Comparison of ENCODE assay signal across 17 cellular contexts in genomic region chr5:150512368-150512747, GRCh38. TPM values are rescaled to one million over a fixed set of nuclear protein-coding genes. Genes with fewer than 3 reads are reported as not detected.
A peak's percentile ranks its signal among the peaks of the same experiment; 100 is the strongest.
DNase-seq lines count a peak whose midpoint lies in the region; ATAC-seq, FAIRE-seq and TF ChIP-seq lines count a peak whose summit lies in the region.
"Had no signal": no experiment of that assay in that cellular context is flagged by ENCODE, and none has a peak within 500 bp of the region (broad histone marks: within the 10 kb centered on the region; RNA-seq: fewer than 3 reads in every experiment).

No MANE protein-coding gene starts in this region.

- no peaks in the 10 kb centered on the region for H3K36me3 Mint-ChIP-seq in WTC11
- no peaks in the 10 kb centered on the region for H3K36me3 Mint-ChIP-seq in activated T-helper 2 cell treated with anti-CD3 and anti-CD28 coated beads, Interferon-gamma antibody, Interleukin-2, Interleukin-4, amounts not matched to agents 10 μg/mL and 5 μg/mL and 100 μg/mL, durations not matched to agents 14 hours and 24 hours and 36 hours (ENCODE audit: low read depth)
- H3K36me3 Mint-ChIP-seq: naive thymus-derived CD4-positive, alpha-beta T cell had no signal

- H3K4me1 ChIP-seq in esophagus muscularis mucosa (peaks cover 87 to 99% (median 97%) of the 10 kb centered on the region in 4 donors), mucosa of rectum (ENCODE audit: control insufficient read depth in 2 of 2, insufficient read depth in 2 of 2, low read length in 2 of 2) (peaks cover 52 to 63% of the 10 kb centered on the region in 2 donors), thyroid gland (peaks cover 85 to 100% of the 10 kb centered on the region in 2 donors)

- no peak for TF ChIP-seq EP300 in esophagus muscularis mucosa (IDR thresholded peaks at IDR 0.05)

- no peak for TF ChIP-seq POLR2A in esophagus muscularis mucosa (IDR thresholded peaks at IDR 0.05; ENCODE audit: low read depth)
- no peak for TF ChIP-seq POLR2A in thyroid gland (IDR thresholded peaks at IDR 0.05)

- FAIRE-seq in RCC 7860 (lab: Jason Lieb, UNC): no peak
- FAIRE-seq: GM12891 had no signal

- H3K4me3 ChIP-seq in esophagus muscularis mucosa: no peak overlapping the region
- peak overlapping the region; percentile 9 to 30 for H3K4me3 ChIP-seq in mucosa of rectum (ENCODE audit: low read length in 2 of 2)
- no peak overlapping the region for H3K4me3 ChIP-seq in thyroid gland (replicated peaks in 1 of 3)
- H3K4me3 ChIP-seq: SK-N-MC had no signal

- POLR2A ChIA-PET in WTC11 (lab: Charles Lee): interaction anchor here (0.6 kb wide), 1 partner anchor 14 kb away, joined by 3 read pairs; no protein-coding TSS in a partner anchor

- no peaks in the 10 kb centered on the region for H3K27me3 Mint-ChIP-seq in WTC11 (ENCODE audit: low read depth)
- no peaks in the 10 kb centered on the region for H3K27me3 Mint-ChIP-seq in activated T-helper 2 cell treated with anti-CD3 and anti-CD28 coated beads, Interferon-gamma antibody, Interleukin-2, Interleukin-4, amounts not matched to agents 10 μg/mL and 5 μg/mL and 100 μg/mL, durations not matched to agents 14 hours and 24 hours and 36 hours (ENCODE audit: low read depth)
- H3K27me3 Mint-ChIP-seq: central memory CD8-positive, alpha-beta T cell; naive thymus-derived CD4-positive, alpha-beta T cell had no signal

- no peaks in the 10 kb centered on the region for H3K9me3 Mint-ChIP-seq in WTC11
- H3K9me3 Mint-ChIP-seq in activated T-helper 2 cell treated with anti-CD3 and anti-CD28 coated beads, Interferon-gamma antibody, Interleukin-2, Interleukin-4, amounts not matched to agents 10 μg/mL and 5 μg/mL and 100 μg/mL, durations not matched to agents 14 hours and 24 hours and 36 hours: no peaks in the 10 kb centered on the region
- H3K9me3 Mint-ChIP-seq: activated T-cell treated with anti-CD3 and anti-CD28 coated beads, Interleukin-2, amount 50 U/mL, for 72 hours; central memory CD8-positive, alpha-beta T cell; naive thymus-derived CD4-positive, alpha-beta T cell had no signal

- H3K27me3 ChIP-seq in esophagus muscularis mucosa (no peaks in the 10 kb centered on the region), mucosa of rectum (ENCODE audit: control insufficient read depth in 2 of 2, insufficient read depth in 2 of 2, low read length in 2 of 2) (no peaks in the 10 kb centered on the region), thyroid gland (no peaks in the 10 kb centered on the region)

- DNase-seq in WTC11 (ENCODE audit: low spot score) (no peak), esophagus muscularis mucosa (ENCODE audit: extremely low spot score) (no peak), thyroid gland (no peak), RCC 7860 (ENCODE audit: low spot score) (no peak)
- DNase-seq in activated T-helper 2 cell treated with anti-CD3 and anti-CD28 coated beads, Interferon-gamma antibody, Interleukin-2, Interleukin-4, amounts not matched to agents 10 μg/mL and 5 μg/mL and 100 μg/mL, durations not matched to agents 14 hours and 24 hours and 36 hours (ENCODE audit: low spot score): no peak
- DNase-seq: activated CD4-positive, CD25-positive, alpha-beta regulatory T cell; activated T-cell treated with anti-CD3 and anti-CD28 coated beads, Interleukin-2, amount 50 U/mL, for 72 hours; naive thymus-derived CD4-positive, alpha-beta T cell; NCI-H1092; NCI-H526; stimulated activated CD4-positive, alpha-beta T cell treated with anti-CD3 and anti-CD28 coated beads, Interleukin-2, amount 100 ng/mL, for 48 hours had no signal

- CTCF ChIA-PET in WTC11 (lab: Charles Lee): interaction anchor here (1.3 to 3.9 kb wide), 8 partner anchors 11 to 54 kb away, joined by 3 to 22 read pairs (median 10); no protein-coding TSS in a partner anchor

- no peaks in the 10 kb centered on the region for H3K36me3 ChIP-seq in esophagus muscularis mucosa
- H3K36me3 ChIP-seq in mucosa of rectum (ENCODE audit: control insufficient read depth in 2 of 2, insufficient read depth in 2 of 2, low read length in 2 of 2): no peaks in the 10 kb centered on the region
- H3K36me3 ChIP-seq in thyroid gland: no peaks in the 10 kb centered on the region

- 73% methylated on average over 6 of the region's 6 CpGs for WGBS in esophagus muscularis mucosa
- 62 to 74% methylated on average over 6 of the region's 6 CpGs for WGBS in thyroid gland, 2 donors

- peak overlapping the region; percentile 45 to 73 (median 64) for H3K27ac ChIP-seq in esophagus muscularis mucosa (replicated peaks in 1 of 4)
- H3K27ac ChIP-seq in mucosa of rectum (ENCODE audit: low read depth in 2 of 2, low read length in 2 of 2): peak overlapping the region; percentile 95 to 98
- H3K27ac ChIP-seq in thyroid gland: peak overlapping the region; percentile 65 to 98 (median 96)
- H3K27ac ChIP-seq: SK-N-MC had no signal

- H3K4me3 Mint-ChIP-seq in WTC11: no peak overlapping the region
- no peak overlapping the region for H3K4me3 Mint-ChIP-seq in activated T-helper 2 cell treated with anti-CD3 and anti-CD28 coated beads, Interferon-gamma antibody, Interleukin-2, Interleukin-4, amounts not matched to agents 10 μg/mL and 5 μg/mL and 100 μg/mL, durations not matched to agents 14 hours and 24 hours and 36 hours (ENCODE audit: low read depth)
- H3K4me3 Mint-ChIP-seq: activated T-cell treated with anti-CD3 and anti-CD28 coated beads, Interleukin-2, amount 50 U/mL, for 72 hours; central memory CD8-positive, alpha-beta T cell; naive thymus-derived CD4-positive, alpha-beta T cell had no signal

- H3K9ac ChIP-seq in mucosa of rectum (ENCODE audit: low read depth in 1 of 2, low read length in 2 of 2): peak overlapping the region; percentile 14 to 70

- intact Hi-C loops in esophagus muscularis mucosa (cut with DNase I): no loop called here
- intact Hi-C loops in thyroid gland (cut with DNase I): no loop called here
- intact Hi-C loops in activated T-helper 2 cell treated with anti-CD3 and anti-CD28 coated beads, Interferon-gamma antibody, Interleukin-2, Interleukin-4, amounts not matched to agents 10 μg/mL and 5 μg/mL and 100 μg/mL, durations not matched to agents 14 hours and 24 hours and 36 hours (cut with micrococcal nuclease): no loop called here

- peaks cover 62% of the 10 kb centered on the region for H3K4me1 Mint-ChIP-seq in WTC11
- no peaks in the 10 kb centered on the region for H3K4me1 Mint-ChIP-seq in activated T-helper 2 cell treated with anti-CD3 and anti-CD28 coated beads, Interferon-gamma antibody, Interleukin-2, Interleukin-4, amounts not matched to agents 10 μg/mL and 5 μg/mL and 100 μg/mL, durations not matched to agents 14 hours and 24 hours and 36 hours (ENCODE audit: low read depth)
- H3K4me1 Mint-ChIP-seq: central memory CD8-positive, alpha-beta T cell; naive thymus-derived CD4-positive, alpha-beta T cell had no signal

- TF ChIP-seq CTCF in WTC11 (IDR thresholded peaks at IDR 0.05) (no peak), esophagus muscularis mucosa (IDR thresholded peaks at IDR 0.05) (no peak), thyroid gland (IDR thresholded peaks at IDR 0.05) (no peak)

- ATAC-seq in WTC11 (no peak), GM18511 (IDR thresholded peaks at IDR 0.05; ENCODE audit: unreplicated experiment) (no peak), HG03280 (IDR thresholded peaks at IDR 0.05; ENCODE audit: unreplicated experiment) (no peak)
- ATAC-seq: activated T-cell treated with anti-CD3 and anti-CD28 coated beads, Interleukin-2, amount 50 U/mL, for 72 hours; naive thymus-derived CD4-positive, alpha-beta T cell had no signal

- H3K9me3 ChIP-seq in esophagus muscularis mucosa (no peaks in the 10 kb centered on the region), mucosa of rectum (ENCODE audit: control insufficient read depth in 2 of 2, low read length in 2 of 2) (no peaks in the 10 kb centered on the region), thyroid gland (no peaks in the 10 kb centered on the region)

- H3K27ac Mint-ChIP-seq in WTC11: peak overlapping the region; percentile 61
- no peak overlapping the region for H3K27ac Mint-ChIP-seq in activated T-helper 2 cell treated with anti-CD3 and anti-CD28 coated beads, Interferon-gamma antibody, Interleukin-2, Interleukin-4, amounts not matched to agents 10 μg/mL and 5 μg/mL and 100 μg/mL, durations not matched to agents 14 hours and 24 hours and 36 hours
- H3K27ac Mint-ChIP-seq: activated T-cell treated with anti-CD3 and anti-CD28 coated beads, Interleukin-2, amount 50 U/mL, for 72 hours; naive thymus-derived CD4-positive, alpha-beta T cell had no signal

TF ChIP-seq in WTC11, 78 proteins besides CTCF, POLR2A, EP300 and RAD21 (continues in another document):
- TF ChIP-seq TP53 (CRISPR knock-in tag; IDR thresholded peaks at IDR 0.05) (no peak), ZNF232 (CRISPR knock-in tag; IDR thresholded peaks at IDR 0.05) (no peak), MXD4 (CRISPR knock-in tag; IDR thresholded peaks at IDR 0.05; ENCODE audit: borderline replicate concordance) (no peak), ZNF263 (CRISPR knock-in tag; IDR thresholded peaks at IDR 0.05; ENCODE audit: low read depth) (no peak), SP1 (CRISPR knock-in tag; conservative IDR thresholded peaks at IDR 0.05) (no peak), ZNF121 (CRISPR knock-in tag; IDR thresholded peaks at IDR 0.05) (no peak)
- TF ChIP-seq, protein P1, sequence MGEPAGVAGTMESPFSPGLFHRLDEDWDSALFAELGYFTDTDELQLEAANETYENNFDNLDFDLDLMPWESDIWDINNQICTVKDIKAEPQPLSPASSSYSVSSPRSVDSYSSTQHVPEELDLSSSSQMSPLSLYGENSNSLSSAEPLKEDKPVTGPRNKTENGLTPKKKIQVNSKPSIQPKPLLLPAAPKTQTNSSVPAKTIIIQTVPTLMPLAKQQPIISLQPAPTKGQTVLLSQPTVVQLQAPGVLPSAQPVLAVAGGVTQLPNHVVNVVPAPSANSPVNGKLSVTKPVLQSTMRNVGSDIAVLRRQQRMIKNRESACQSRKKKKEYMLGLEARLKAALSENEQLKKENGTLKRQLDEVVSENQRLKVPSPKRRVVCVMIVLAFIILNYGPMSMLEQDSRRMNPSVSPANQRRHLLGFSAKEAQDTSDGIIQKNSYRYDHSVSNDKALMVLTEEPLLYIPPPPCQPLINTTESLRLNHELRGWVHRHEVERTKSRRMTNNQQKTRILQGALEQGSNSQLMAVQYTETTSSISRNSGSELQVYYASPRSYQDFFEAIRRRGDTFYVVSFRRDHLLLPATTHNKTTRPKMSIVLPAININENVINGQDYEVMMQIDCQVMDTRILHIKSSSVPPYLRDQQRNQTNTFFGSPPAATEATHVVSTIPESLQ (CRISPR knock-in tag; IDR thresholded peaks at IDR 0.05): no peak

RNA-seq across cellular contexts. Expression of gene NDST1, which starts 4.4 kb away (rescaled TPM):
- total RNA-seq in WTC11 (2021) (58.1 to 69.9 TPM (median 61.5 TPM) in 3 replicates), esophagus muscularis mucosa (100 to 1,000 TPM in 1 of 4 donors, 10 to 100 TPM in 3; 48.2 to 113 (median 74.5) TPM), thyroid gland (100 to 1,000 TPM in 2 of 4 donors, 10 to 100 TPM in 2; 84.9 to 171 (median 113) TPM)
- 2.4 and 3.0 TPM in 2 replicates for total RNA-seq in activated T-helper 2 cell treated with anti-CD3 and anti-CD28 coated beads, Interferon-gamma antibody, Interleukin-2, Interleukin-4, amounts not matched to agents 10 μg/mL and 5 μg/mL and 100 μg/mL, durations not matched to agents 14 hours and 24 hours and 36 hours

Comparison
In these comparisons a context has a peak if more than half of its experiments do, and no peak if none do; other contexts are left out.
1. H3K4me3 ChIP-seq: peak in mucosa of rectum (2 of 2); none in esophagus muscularis mucosa (0 of 4) and thyroid gland (0 of 3).
2. RNA of gene NDST1, which starts 4.4 kb away (total RNA-seq): 84.9 to 171 TPM in thyroid gland, 48.2 to 113 TPM in esophagus muscularis mucosa and 58.1 to 69.9 TPM in WTC11; 2.4 to 3.0 TPM in activated T-helper 2 cell treated with anti-CD3 and anti-CD28 coated beads, Interferon-gamma antibody, Interleukin-2, Interleukin-4, amounts not matched to agents 10 μg/mL and 5 μg/mL and 100 μg/mL, durations not matched to agents 14 hours and 24 hours and 36 hours; every median in the first group is over 10 times any median in the second.
3. Peak in every context shown above with its lines, with median percentiles within 50 percentile points of each other: H3K27ac ChIP-seq.